29 cellular contexts compared by ENCODE assay signal in the genomic region with DNA sequence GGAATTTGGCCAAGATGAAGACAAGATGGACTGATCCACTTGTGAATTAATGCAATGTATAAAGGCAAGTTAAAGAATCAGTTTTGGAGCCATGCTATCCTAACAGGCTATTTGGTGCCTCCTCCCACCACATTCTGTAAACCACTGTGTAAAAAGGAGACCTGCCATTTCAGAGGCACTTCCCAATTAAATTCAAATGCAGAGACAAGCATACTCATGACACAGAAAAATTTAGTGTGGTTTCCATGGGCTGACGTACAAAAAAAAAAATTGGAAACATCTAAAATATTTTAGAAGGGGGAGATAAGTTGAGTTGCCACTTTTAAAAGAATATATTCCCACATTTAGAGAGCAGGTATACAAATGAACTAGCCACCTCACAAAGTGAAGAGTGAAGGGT.
"Had no signal": no experiment of that assay in that cellular context is flagged by ENCODE, and none has a peak within 500 bp of the region (broad histone marks: within the 10 kb centered on the region; RNA-seq: fewer than 3 reads in every experiment).

No MANE protein-coding gene starts in this region.

- H3K27me3 ChIP-seq: breast epithelium, sigmoid colon, suprapubic skin, tibial artery, upper lobe of right lung had no signal

- ATAC-seq: activated CD8-positive, alpha-beta T cell treated with anti-CD3 and anti-CD28 coated beads for 36 hours; activated T-cell treated with anti-CD3 and anti-CD28 coated beads, Interleukin-2, amount 50 U/mL, for 4 hours; activated T-helper 17 cell treated with anti-CD3 and anti-CD28 coated beads, Interleukin-2, amount 50 U/mL, for 72 hours; left lobe of liver; stimulated activated effector memory CD8-positive, alpha-beta T cell treated with anti-CD3 and anti-CD28 coated beads, Interleukin-12 subunit alpha, Interleukin-12 subunit beta, amount 100 ng/mL, for 72 hours; stimulated activated naive CD8-positive, alpha-beta T cell treated with anti-CD3 and anti-CD28 coated beads, Interleukin-15, amount 100 ng/mL, for 72 hours; upper lobe of right lung had no signal

- H3K27ac ChIP-seq: parathyroid adenoma, upper lobe of right lung had no signal

- H3K27ac Mint-ChIP-seq: activated CD8-positive, alpha-beta T cell treated with anti-CD3 and anti-CD28 coated beads for 36 hours; activated T-helper 17 cell treated with anti-CD3 and anti-CD28 coated beads, Interleukin-2, amount 50 U/mL, for 72 hours; stimulated activated effector memory CD8-positive, alpha-beta T cell treated with anti-CD3 and anti-CD28 coated beads, Interleukin-12 subunit alpha, Interleukin-12 subunit beta, amount 100 ng/mL, for 72 hours; stimulated activated naive CD8-positive, alpha-beta T cell treated with anti-CD3 and anti-CD28 coated beads, Interleukin-15, amount 100 ng/mL, for 72 hours; T-helper 1 cell treated with Interleukin-12 subunit alpha and Interleukin-12 subunit beta and Interleukin-4 antibody, amounts not matched to agents 30 μg/mL and 1 μg/mL, for 36 hours had no signal

- H3K4me3 ChIP-seq: breast epithelium, sigmoid colon, tibial artery, upper lobe of right lung had no signal

- DNase-seq: activated CD4-positive, alpha-beta T cell treated with anti-CD3 and anti-CD28 coated beads for 1 hour; activated CD4-positive, alpha-beta T cell treated with anti-CD3 and anti-CD28 coated beads, Interleukin-2, amount 50 U/mL, for 1 hour; activated CD8-positive, alpha-beta T cell treated with anti-CD3 and anti-CD28 coated beads for 36 hours; activated gamma-delta T cell treated with Interleukin-2 at 50 U/mL for 16 hours; activated naive CD4-positive, alpha-beta T cell treated with anti-CD3 and anti-CD28 coated beads, Interleukin-2, amount 50 U/mL, for 16 hours; activated T-cell treated with anti-CD3 and anti-CD28 coated beads, Interleukin-2, amount 50 U/mL, for 4 hours; amniotic stem cell; effector memory CD4-positive, alpha-beta T cell; glutamatergic neuron; hypothalamus; naive B cell; occipital lobe; psoas muscle; sigmoid colon; small intestine; stimulated activated CD4-positive, alpha-beta T cell treated with anti-CD3 and anti-CD28 coated beads, Interleukin-4, amount 100 ng/mL, for 24 hours; stimulated activated naive CD8-positive, alpha-beta T cell treated with anti-CD3 and anti-CD28 coated beads, Interleukin-15, amount 100 ng/mL, for 72 hours; SW 1271; tibial artery; upper lobe of right lung had no signal

- H3K36me3 Mint-ChIP-seq: naive B cell; stimulated activated effector memory CD8-positive, alpha-beta T cell treated with anti-CD3 and anti-CD28 coated beads, Interleukin-12 subunit alpha, Interleukin-12 subunit beta, amount 100 ng/mL, for 72 hours had no signal

- H3K27me3 Mint-ChIP-seq: activated CD8-positive, alpha-beta T cell treated with anti-CD3 and anti-CD28 coated beads for 36 hours; activated T-helper 17 cell treated with anti-CD3 and anti-CD28 coated beads, Interleukin-2, amount 50 U/mL, for 72 hours; central memory CD8-positive, alpha-beta T cell; naive B cell; stimulated activated naive CD8-positive, alpha-beta T cell treated with anti-CD3 and anti-CD28 coated beads, Interleukin-15, amount 100 ng/mL, for 72 hours had no signal

- H3K9me3 ChIP-seq: breast epithelium, psoas muscle, sigmoid colon, suprapubic skin, tibial artery, upper lobe of right lung had no signal

- H3K9me3 Mint-ChIP-seq: activated CD8-positive, alpha-beta T cell treated with anti-CD3 and anti-CD28 coated beads for 36 hours; activated T-cell treated with anti-CD3 and anti-CD28 coated beads, Interleukin-2, amount 50 U/mL, for 4 hours; activated T-helper 17 cell treated with anti-CD3 and anti-CD28 coated beads, Interleukin-2, amount 50 U/mL, for 72 hours; central memory CD8-positive, alpha-beta T cell; naive B cell; neural crest cell; stimulated activated effector memory CD8-positive, alpha-beta T cell treated with anti-CD3 and anti-CD28 coated beads, Interleukin-12 subunit alpha, Interleukin-12 subunit beta, amount 100 ng/mL, for 72 hours; stimulated activated naive CD8-positive, alpha-beta T cell treated with anti-CD3 and anti-CD28 coated beads, Interleukin-15, amount 100 ng/mL, for 72 hours; T-helper 1 cell treated with Interleukin-12 subunit alpha and Interleukin-12 subunit beta and Interleukin-4 antibody, amounts not matched to agents 30 μg/mL and 1 μg/mL, for 36 hours had no signal

- H3K4me3 Mint-ChIP-seq: activated CD8-positive, alpha-beta T cell treated with anti-CD3 and anti-CD28 coated beads for 36 hours; activated T-helper 17 cell treated with anti-CD3 and anti-CD28 coated beads, Interleukin-2, amount 50 U/mL, for 72 hours; central memory CD8-positive, alpha-beta T cell; neural crest cell; stimulated activated effector memory CD8-positive, alpha-beta T cell treated with anti-CD3 and anti-CD28 coated beads, Interleukin-12 subunit alpha, Interleukin-12 subunit beta, amount 100 ng/mL, for 72 hours; stimulated activated naive CD8-positive, alpha-beta T cell treated with anti-CD3 and anti-CD28 coated beads, Interleukin-15, amount 100 ng/mL, for 72 hours; T-helper 1 cell treated with Interleukin-12 subunit alpha and Interleukin-12 subunit beta and Interleukin-4 antibody, amounts not matched to agents 30 μg/mL and 1 μg/mL, for 36 hours had no signal

- H3K36me3 ChIP-seq: breast epithelium, sigmoid colon, suprapubic skin, tibial artery, upper lobe of right lung had no signal

- H3K4me1 ChIP-seq: breast epithelium, parathyroid adenoma, upper lobe of right lung had no signal
